ENCODE assay signal across 19 cellular contexts in genomic region chr19:28469544-28469943, GRCh38.
DNase-seq lines count a peak whose midpoint lies in the region; ATAC-seq, FAIRE-seq and TF ChIP-seq lines count a peak whose summit lies in the region.
"Had no signal": no experiment of that assay in that cellular context is flagged by ENCODE, and none has a peak within 500 bp of the region (broad histone marks: within the 10 kb centered on the region; RNA-seq: fewer than 3 reads in every experiment).

No MANE protein-coding gene starts in this region.

- H4K8ac ChIP-seq in neuronal stem cell (ENCODE audit: low read depth, low read length): no peak overlapping the region

- no peak for TF ChIP-seq POLR2A in gastroesophageal sphincter (IDR thresholded peaks at IDR 0.05)

- no peaks in the 10 kb centered on the region for H3K36me3 ChIP-seq in BLaER1 treated with 17β-estradiol and CSF1 and Interleukin-3, amounts not matched to agents 10 nM and 100 nM
- H3K36me3 ChIP-seq in DOHH2 (ENCODE audit: control insufficient read depth, low read length) (no peaks in the 10 kb centered on the region), colonic mucosa (no peaks in the 10 kb centered on the region), neuronal stem cell (replicated peaks in 1 of 2; ENCODE audit: control insufficient read depth in 2 of 2, insufficient read depth in 2 of 2, low read length in 2 of 2) (no peaks in the 10 kb centered on the region), gastroesophageal sphincter (no peaks in the 10 kb centered on the region), kidney (ENCODE audit: control insufficient read depth in 1 of 2, insufficient read depth in 2 of 2, low read length in 2 of 2) (no peaks in the 10 kb centered on the region)
- H3K36me3 ChIP-seq: SJCRH30 had no signal

- H3K4ac ChIP-seq in neuronal stem cell (ENCODE audit: low read length): no peak overlapping the region

- H3K27me3 ChIP-seq in BLaER1 treated with 17β-estradiol and CSF1 and Interleukin-3, amounts not matched to agents 10 nM and 100 nM: no peaks in the 10 kb centered on the region; a peak in 1 of 22 replicates
- H3K27me3 ChIP-seq in DOHH2 (ENCODE audit: control insufficient read depth, low read length) (0 out of 2 replicates have a peak, but pooled peaks cover 3% of the 10 kb centered on the region), colonic mucosa (no peaks in the 10 kb centered on the region), neuronal stem cell (ENCODE audit: control insufficient read depth in 3 of 3, insufficient read depth in 3 of 3, low read depth in 1 of 3, low read length in 3 of 3) (no peaks in the 10 kb centered on the region), gastroesophageal sphincter (peaks cover 30% of the 10 kb centered on the region)
- H3K27me3 ChIP-seq: SJCRH30 had no signal

- no peak overlapping the region for H2BK12ac ChIP-seq in neuronal stem cell (ENCODE audit: low read length)

- H3K27ac ChIP-seq in BLaER1 treated with 17β-estradiol and CSF1 and Interleukin-3, amounts not matched to agents 10 nM and 100 nM: peak overlapping the region in 2 of 11 experiments; percentile 18 to 38; a peak in 2 of 22 replicates
- H3K27ac ChIP-seq in DOHH2 (ENCODE audit: low read depth, low read length) (no peak overlapping the region), colonic mucosa (peak overlapping the region; percentile 46), neuronal stem cell (replicated peaks; ENCODE audit: low read length) (no peak overlapping the region), gastroesophageal sphincter (no peak overlapping the region), kidney (ENCODE audit: low read depth in 2 of 2, low read length in 2 of 2) (no peak overlapping the region)
- H3K27ac ChIP-seq: SJCRH30 had no signal

- DNase-seq in colonic mucosa: no peak
- no peak for DNase-seq in neuronal stem cell (ENCODE audit: low spot score)
- no peak for DNase-seq in NCI-H526 treated with DMSO at 0.1 percent for 48 hours (lab: John Stamatoyannopoulos, UW)
- DNase-seq in DMS 273 (lab: John Stamatoyannopoulos, UW; ENCODE audit: unreplicated experiment): no peak
- DNase-seq in kidney: no peak
- DNase-seq: Calu3, DMS79, GDM1, GOT3, NCI-H1417 treated with DMSO at 0.1 percent for 48 hours, NCI-H2029, NCI-H2171 treated with DMSO at 0.1 percent for 48 hours, NCI-H510A, SJCRH30 had no signal

- 0 out of 22 replicates have a peak overlapping the region, but pooled peaks of 1 of the 11 experiments have one; percentile 47 for H3K9ac ChIP-seq in BLaER1 treated with 17β-estradiol and CSF1 and Interleukin-3, amounts not matched to agents 10 nM and 100 nM
- H3K9ac ChIP-seq in colonic mucosa (ENCODE audit: low read depth in 2 of 2, low read length in 2 of 2) (peak overlapping the region in 1 of 2 donors; percentile 19), neuronal stem cell (ENCODE audit: low read depth, low read length, poor library complexity) (no peak overlapping the region), kidney (ENCODE audit: low read length in 2 of 2) (no peak overlapping the region)

- no peaks in the 10 kb centered on the region for H3K79me1 ChIP-seq in neuronal stem cell (ENCODE audit: low read depth, low read length)

- H3K79me2 ChIP-seq in DOHH2 (ENCODE audit: control insufficient read depth, low read length): no peaks in the 10 kb centered on the region

- TF ChIP-seq CTCF in DOHH2 (IDR thresholded peaks at IDR 0.05; ENCODE audit: low read depth, low read length, poor library complexity, severe bottlenecking): no peak
- no peak for TF ChIP-seq CTCF in colonic mucosa (IDR thresholded peaks at IDR 0.05)
- no peak for TF ChIP-seq CTCF in gastroesophageal sphincter (IDR thresholded peaks at IDR 0.05)
- TF ChIP-seq CTCF in kidney (IDR thresholded peaks at IDR 0.05; ENCODE audit: borderline replicate concordance, extremely low read depth, insufficient read depth): no peak

- no peak overlapping the region for H3K23ac ChIP-seq in neuronal stem cell (ENCODE audit: low read depth, low read length, poor library complexity)

- H3F3A ChIP-seq in DOHH2 (ENCODE audit: control insufficient read depth, insufficient read depth): no peaks in the 10 kb centered on the region

- H3K4me3 ChIP-seq in BLaER1 treated with 17β-estradiol and CSF1 and Interleukin-3, amounts not matched to agents 10 nM and 100 nM: peak overlapping the region in 2 of 10 experiments; percentile 3 to 8; a peak in 2 of 20 replicates
- H3K4me3 ChIP-seq in DOHH2 (ENCODE audit: low read length): no peak overlapping the region
- H3K4me3 ChIP-seq in colonic mucosa: no peak overlapping the region
- no peak overlapping the region for H3K4me3 ChIP-seq in neuronal stem cell (ENCODE audit: low read length in 2 of 2)
- no peak overlapping the region for H3K4me3 ChIP-seq in gastroesophageal sphincter
- no peak overlapping the region for H3K4me3 ChIP-seq in kidney (ENCODE audit: low read length in 2 of 2)
- H3K4me3 ChIP-seq: SJCRH30 had no signal

- H2AFZ ChIP-seq in neuronal stem cell (ENCODE audit: low read length): no peak overlapping the region

- no peak overlapping the region for H3K14ac ChIP-seq in neuronal stem cell (ENCODE audit: low read length)

- intact Hi-C loops in colonic mucosa (cut with DNase I): no loop called here
- intact Hi-C loops in kidney (cut with DNase I): no loop called here

- no peak overlapping the region for H3K18ac ChIP-seq in neuronal stem cell (ENCODE audit: low read length)

- no peak overlapping the region for H4K91ac ChIP-seq in neuronal stem cell (ENCODE audit: low read depth, low read length, poor library complexity)

- H2BK15ac ChIP-seq in neuronal stem cell (ENCODE audit: low read length): peak overlapping the region; percentile 61

- ATAC-seq in gastroesophageal sphincter: no peak

- peak overlapping the region; percentile 74 to 94 (median 85) for H3K4me2 ChIP-seq in BLaER1 treated with 17β-estradiol and CSF1 and Interleukin-3, amounts not matched to agents 10 nM and 100 nM
- H3K4me2 ChIP-seq in DOHH2 (ENCODE audit: low read length) (0 out of 2 replicates have a peak overlapping the region, but pooled peaks have one; percentile 10), neuronal stem cell (ENCODE audit: insufficient read depth, low read length, poor library complexity, severe bottlenecking) (no peak overlapping the region)

- H4K20me1 ChIP-seq in BLaER1 treated with 17β-estradiol and CSF1 and Interleukin-3, amounts not matched to agents 10 nM and 100 nM: no peaks in the 10 kb centered on the region; a peak in 1 of 22 replicates
- H4K20me1 ChIP-seq in DOHH2 (ENCODE audit: control insufficient read depth, insufficient read depth, low read depth, low read length): no peaks in the 10 kb centered on the region

- FAIRE-seq in kidney (lab: Jason Lieb, UNC): no peak
- FAIRE-seq: GM12892, HepG2 had no signal

- no peaks in the 10 kb centered on the region for H3K9me3 ChIP-seq in BLaER1 treated with 17β-estradiol and CSF1 and Interleukin-3, amounts not matched to agents 10 nM and 100 nM (replicated peaks in 1 of 11)
- no peaks in the 10 kb centered on the region for H3K9me3 ChIP-seq in DOHH2 (ENCODE audit: control insufficient read depth, insufficient read depth, low read length)
- no peaks in the 10 kb centered on the region for H3K9me3 ChIP-seq in colonic mucosa
- H3K9me3 ChIP-seq in neuronal stem cell (replicated peaks in 1 of 2; ENCODE audit: control insufficient read depth in 2 of 2, insufficient read depth in 1 of 2, low read depth in 1 of 2, low read length in 2 of 2): no peaks in the 10 kb centered on the region
- no peaks in the 10 kb centered on the region for H3K9me3 ChIP-seq in gastroesophageal sphincter
- H3K9me3 ChIP-seq in kidney (ENCODE audit: control insufficient read depth in 1 of 2, low read length in 2 of 2): no peaks in the 10 kb centered on the region
- H3K9me3 ChIP-seq: SJCRH30 had no signal

- no CpG with 5 or more reads among the region's 7 CpGs for WGBS in neuronal stem cell (ENCODE audit: extremely low coverage in 2 of 2, insufficient read length in 2 of 2, insufficient replicate concordance in 1 of 2), 2 donors
- WGBS in gastroesophageal sphincter (ENCODE audit: low coverage in 1 of 2), 2 donors: 53 to 64% methylated on average over 2 to 5 of the region's 7 CpGs

- H2AK5ac ChIP-seq in neuronal stem cell (ENCODE audit: low read depth, low read length): no peak overlapping the region

- TF ChIP-seq EP300 in gastroesophageal sphincter (IDR thresholded peaks at IDR 0.05): no peak

- no peak overlapping the region for H2BK120ac ChIP-seq in neuronal stem cell (ENCODE audit: low read depth, low read length)

- H2BK5ac ChIP-seq in neuronal stem cell (ENCODE audit: low read length): no peak overlapping the region

- peaks cover 58 to 81% (median 74%) of the 10 kb centered on the region in 10 experiments for H3K4me1 ChIP-seq in BLaER1 treated with 17β-estradiol and CSF1 and Interleukin-3, amounts not matched to agents 10 nM and 100 nM
- H3K4me1 ChIP-seq in DOHH2 (ENCODE audit: control insufficient read depth, low read length) (peaks cover 16% of the 10 kb centered on the region), colonic mucosa (no peaks in the 10 kb centered on the region), neuronal stem cell (ENCODE audit: control insufficient read depth in 2 of 2, insufficient read depth in 1 of 2, low read depth in 1 of 2, low read length in 2 of 2) (peaks cover 0 to 7% of the 10 kb centered on the region in 2 donors), gastroesophageal sphincter (no peaks in the 10 kb centered on the region), kidney (ENCODE audit: control insufficient read depth in 1 of 2, insufficient read depth in 1 of 2, low read depth in 1 of 2, low read length in 2 of 2) (peaks cover 0 to 11% of the 10 kb centered on the region in 2 donors)
- H3K4me1 ChIP-seq: SJCRH30 had no signal

- H3K9me2 ChIP-seq in DOHH2 (replicated peaks; ENCODE audit: control insufficient read depth, low read length): no peaks in the 10 kb centered on the region
